In the genomic region with DNA sequence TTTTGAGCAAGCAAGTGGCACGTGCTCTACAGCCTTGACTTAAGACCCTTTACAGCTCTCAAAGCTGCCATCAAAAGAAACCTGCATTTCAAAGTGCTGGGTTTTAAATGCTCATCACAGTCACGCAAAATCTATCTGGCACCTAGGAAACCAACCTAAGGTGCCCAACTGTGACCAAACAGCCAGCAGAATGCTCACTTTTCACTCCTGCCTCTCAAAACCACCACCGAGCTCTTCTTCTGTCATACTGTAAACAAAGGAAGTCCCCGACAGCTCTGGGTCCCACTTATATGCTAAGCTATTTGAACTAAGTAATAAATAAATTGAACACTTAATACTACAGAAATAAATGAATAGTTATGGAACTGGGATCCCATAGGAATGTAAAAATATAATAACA, we compare ENCODE assay signal across 22 cellular contexts.
"Had no signal": no experiment of that assay in that cellular context is flagged by ENCODE, and none has a peak within 500 bp of the region (broad histone marks: within the 10 kb centered on the region; RNA-seq: fewer than 3 reads in every experiment).

No MANE protein-coding gene starts in this region.

- H2AFZ ChIP-seq: neural progenitor cell had no signal

- H3K4me2 ChIP-seq: neural progenitor cell, smooth muscle cell had no signal

- H3K27me3 Mint-ChIP-seq: dendritic cell treated with granulocyte-macrophage colony-stimulating factor and Interleukin-4, amounts not matched to agents 40 ng/mL and 50 ng/mL, for 4 days had no signal

- H3K4me3 Mint-ChIP-seq: dendritic cell treated with granulocyte-macrophage colony-stimulating factor and Interleukin-4, amounts not matched to agents 40 ng/mL and 50 ng/mL, for 4 days; natural killer cell; neural progenitor cell; stimulated activated effector memory CD8-positive, alpha-beta T cell treated with anti-CD3 and anti-CD28 coated beads, Interleukin-12 subunit alpha, Interleukin-12 subunit beta, amount 100 ng/mL, for 72 hours; type B pancreatic cell had no signal

- H3K9me3 Mint-ChIP-seq: dendritic cell treated with granulocyte-macrophage colony-stimulating factor and Interleukin-4, amounts not matched to agents 40 ng/mL and 50 ng/mL, for 4 days; natural killer cell; neural progenitor cell; stimulated activated effector memory CD8-positive, alpha-beta T cell treated with anti-CD3 and anti-CD28 coated beads, Interleukin-12 subunit alpha, Interleukin-12 subunit beta, amount 100 ng/mL, for 72 hours; type B pancreatic cell had no signal

- H3K9ac ChIP-seq: neural progenitor cell had no signal

- H3K4me1 ChIP-seq: colonic mucosa, lower lobe of right lung, prostate gland, right atrium auricular region, stomach, tibial artery had no signal

- H3K27ac Mint-ChIP-seq: dendritic cell treated with granulocyte-macrophage colony-stimulating factor and Interleukin-4, amounts not matched to agents 40 ng/mL and 50 ng/mL, for 4 days; natural killer cell; neural progenitor cell; stimulated activated effector memory CD8-positive, alpha-beta T cell treated with anti-CD3 and anti-CD28 coated beads, Interleukin-12 subunit alpha, Interleukin-12 subunit beta, amount 100 ng/mL, for 72 hours; type B pancreatic cell had no signal

- ATAC-seq: left ventricle myocardium superior; lower lobe of right lung; natural killer cell; sciatic nerve; stimulated activated effector memory CD8-positive, alpha-beta T cell treated with anti-CD3 and anti-CD28 coated beads, Interleukin-12 subunit alpha, Interleukin-12 subunit beta, amount 100 ng/mL, for 72 hours had no signal

- H3K9me3 ChIP-seq: colonic mucosa, lower lobe of right lung, prostate gland, right atrium auricular region, stomach, tibial artery had no signal

- H3K4me1 Mint-ChIP-seq: natural killer cell; stimulated activated effector memory CD8-positive, alpha-beta T cell treated with anti-CD3 and anti-CD28 coated beads, Interleukin-12 subunit alpha, Interleukin-12 subunit beta, amount 100 ng/mL, for 72 hours had no signal

- H3K27me3 ChIP-seq: colonic mucosa, neural progenitor cell, right atrium auricular region, stomach, tibial artery had no signal

- DNase-seq: colonic mucosa; effector memory CD4-positive, alpha-beta T cell; erythroblast; head of caudate nucleus; left ventricle myocardium superior; lower lobe of right lung; natural killer cell; nucleus accumbens; stimulated activated CD4-positive, alpha-beta T cell treated with anti-CD3 and anti-CD28 coated beads, Interleukin-12 subunit alpha, Interleukin-12 subunit beta, amount 100 ng/mL, for 4 hours; stimulated activated CD4-positive, alpha-beta T cell treated with anti-CD3 and anti-CD28 coated beads, Interleukin-1b, Interleukin-23, amount 100 ng/mL, for 48 hours; stimulated activated CD4-positive, alpha-beta T cell treated with anti-CD3 and anti-CD28 coated beads, Interleukin-4, amount 100 ng/mL, for 1 hour; stimulated activated naive CD4-positive, alpha-beta T cell treated with Interleukin-2 at 50 U/mL for 16 hours; stomach; tibial artery had no signal

- H3K36me3 ChIP-seq: colonic mucosa, lower lobe of right lung, neural progenitor cell, prostate gland, right atrium auricular region, stomach, tibial artery had no signal

- H3K27ac ChIP-seq: colonic mucosa, lower lobe of right lung, neural progenitor cell, prostate gland, right atrium auricular region, stomach, tibial artery had no signal

- H3K36me3 Mint-ChIP-seq: natural killer cell; stimulated activated effector memory CD8-positive, alpha-beta T cell treated with anti-CD3 and anti-CD28 coated beads, Interleukin-12 subunit alpha, Interleukin-12 subunit beta, amount 100 ng/mL, for 72 hours had no signal

- H3K4me3 ChIP-seq: colonic mucosa, lower lobe of right lung, neural progenitor cell, prostate gland, right atrium auricular region, smooth muscle cell, stomach, tibial artery had no signal
